In the genomic region with DNA sequence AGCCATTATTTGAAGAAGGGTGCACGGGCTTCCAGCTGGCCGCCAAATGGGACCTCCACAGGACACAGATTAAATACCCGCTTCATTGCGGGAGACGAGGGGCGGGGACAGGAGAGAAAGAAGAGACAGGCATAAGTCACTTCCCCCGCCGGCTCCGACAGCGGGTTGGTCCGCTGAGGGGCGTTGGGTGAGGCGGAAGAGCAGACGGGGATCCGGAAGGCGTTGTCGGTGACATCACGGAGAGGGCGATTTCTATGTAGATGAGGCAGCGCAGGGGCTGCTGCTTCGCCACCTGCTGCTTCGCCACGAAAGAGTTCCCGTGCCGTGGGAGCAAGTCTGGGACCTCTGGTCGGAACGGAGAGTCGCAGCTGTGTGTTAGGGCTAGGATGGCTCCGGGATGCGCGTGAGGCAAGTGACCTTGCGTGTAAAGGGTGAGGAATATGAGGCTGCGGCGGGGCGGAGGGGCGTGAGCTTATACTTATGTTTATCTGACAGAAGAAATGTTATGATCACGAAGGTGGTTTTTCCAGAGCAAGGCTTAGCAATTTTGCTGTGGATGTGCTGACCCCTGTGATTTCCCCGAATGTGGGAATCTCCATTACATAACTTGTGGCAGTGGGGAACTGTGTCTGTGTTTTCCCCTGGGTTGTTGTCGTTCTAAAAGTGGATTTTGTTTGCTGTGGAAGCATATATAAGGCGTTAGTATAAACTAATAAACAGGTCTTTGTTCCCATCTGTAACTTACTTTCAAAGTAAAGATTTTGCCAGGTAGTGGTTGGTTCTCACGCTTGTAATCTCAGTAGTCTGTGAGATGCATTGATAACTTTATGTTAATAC, we compare ENCODE assay signal across 1 cellular context.
TF ChIP-seq lines count a peak whose summit lies in the region.
"Not testable (repeated sequence)": the region's sequence is repeated elsewhere in the genome, so short reads cannot be mapped to it uniquely, and the experiment has no call there.

No MANE protein-coding gene starts in this region.

TF ChIP-seq in K562, 482 proteins besides CTCF, POLR2A, EP300 and RAD21 (continued from another document and continues in another):
- TF ChIP-seq, protein P1, sequence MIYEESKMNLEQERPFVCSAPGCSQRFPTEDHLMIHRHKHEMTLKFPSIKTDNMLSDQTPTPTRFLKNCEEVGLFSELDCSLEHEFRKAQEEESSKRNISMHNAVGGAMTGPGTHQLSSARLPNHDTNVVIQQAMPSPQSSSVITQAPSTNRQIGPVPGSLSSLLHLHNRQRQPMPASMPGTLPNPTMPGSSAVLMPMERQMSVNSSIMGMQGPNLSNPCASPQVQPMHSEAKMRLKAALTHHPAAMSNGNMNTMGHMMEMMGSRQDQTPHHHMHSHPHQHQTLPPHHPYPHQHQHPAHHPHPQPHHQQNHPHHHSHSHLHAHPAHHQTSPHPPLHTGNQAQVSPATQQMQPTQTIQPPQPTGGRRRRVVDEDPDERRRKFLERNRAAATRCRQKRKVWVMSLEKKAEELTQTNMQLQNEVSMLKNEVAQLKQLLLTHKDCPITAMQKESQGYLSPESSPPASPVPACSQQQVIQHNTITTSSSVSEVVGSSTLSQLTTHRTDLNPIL (CRISPR knock-in tag; IDR thresholded peaks at IDR 0.05): peak; percentile 85; the same call in 1 of the 2 replicates
- TF ChIP-seq ZNF586 (CRISPR knock-in tag; conservative IDR thresholded peaks at IDR 0.05) (peak; percentile 94), GTF2E2 (tag; IDR thresholded peaks at IDR 0.05) (peak; percentile 100), PBX2 (tag; conservative IDR thresholded peaks at IDR 0.05; ENCODE audit: low read depth) (peak; percentile 68), MAFK (IDR thresholded peaks at IDR 0.05; ENCODE audit: low read length) (peak; percentile 77), KDM4B (IDR thresholded peaks at IDR 0.05; ENCODE audit: borderline replicate concordance in 2 of 2, low read depth in 1 of 2) (peak in 1 of 2 experiments; percentile 100; a peak in 2 of 4 replicates), KDM5B (IDR thresholded peaks at IDR 0.05; ENCODE audit: insufficient replicate concordance, low read depth, low read length) (peak; percentile 95), ZBTB40 (IDR thresholded peaks at IDR 0.05) (peak; percentile 82), ZBTB40 (CRISPR knock-in tag; IDR thresholded peaks at IDR 0.05) (peak; percentile 31; the same call in 1 of the 2 replicates), KHSRP (IDR thresholded peaks at IDR 0.05) (peak; percentile 80), BCLAF1 (IDR thresholded peaks at IDR 0.05; ENCODE audit: borderline replicate concordance in 1 of 2, control insufficient read depth in 1 of 2, low read depth in 2 of 2, low read length in 1 of 2) (peak; percentile 79 to 100; a peak in 3 of 4 replicates), ZNF324 (CRISPR knock-in tag; IDR thresholded peaks at IDR 0.05) (peak; percentile 55; the same call in 1 of the 2 replicates), FOXA3 (CRISPR knock-in tag; conservative IDR thresholded peaks at IDR 0.05 in 1 of 2, IDR thresholded peaks at IDR 0.05 in 1 of 2) (peak in 1 of 2 experiments; percentile 70; a peak in 2 of 4 replicates), KLF16 (IDR thresholded peaks at IDR 0.05) (peak; percentile 55; the same call in 1 of the 2 replicates), MITF (IDR thresholded peaks at IDR 0.05) (0 out of 2 replicates have a peak, but pooled peaks have one; percentile 33), MBD2 (IDR thresholded peaks at IDR 0.05; ENCODE audit: borderline replicate concordance, low read depth) (peak; percentile 94), ZNF431 (CRISPR knock-in tag; IDR thresholded peaks at IDR 0.05) (peak; percentile 74), ZNF561 (CRISPR knock-in tag; conservative IDR thresholded peaks at IDR 0.05) (peak; percentile 81; the same call in 1 of the 2 replicates), PRDM10 (IDR thresholded peaks at IDR 0.05; ENCODE audit: partially characterized antibody) (peak; percentile 49), CHCHD3 (CRISPR knock-in tag; IDR thresholded peaks at IDR 0.05) (peak; percentile 99), HNRNPL (IDR thresholded peaks at IDR 0.05; ENCODE audit: low read depth, low read length) (peak; percentile 90)
- not testable (repeated sequence) for TF ChIP-seq PBX2 (CRISPR knock-in tag; IDR thresholded peaks at IDR 0.05; ENCODE audit: low read depth)
